21 cellular contexts compared by ENCODE assay signal in the genomic region with DNA sequence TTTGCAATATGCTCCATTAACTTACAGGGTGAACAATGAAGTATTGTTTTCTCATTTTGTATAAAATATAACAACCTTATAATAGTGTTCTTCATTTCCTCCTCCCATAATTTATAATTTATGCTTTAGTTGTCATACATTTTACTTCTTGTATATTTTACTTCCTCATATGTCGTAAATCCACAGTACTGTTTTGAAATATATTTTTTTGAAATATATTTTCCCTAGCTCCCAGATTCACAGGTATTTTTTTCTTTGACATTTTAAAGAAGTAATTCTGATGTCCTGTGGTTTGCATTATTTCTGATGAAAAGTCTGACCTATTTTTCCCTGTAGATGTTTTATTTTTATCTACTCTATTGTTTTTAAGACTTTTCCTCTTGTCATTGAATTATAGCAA. TPM values are rescaled to one million over a fixed set of nuclear protein-coding genes. Genes with fewer than 3 reads are reported as not detected.
DNase-seq lines count a peak whose midpoint lies in the region; ATAC-seq, FAIRE-seq and TF ChIP-seq lines count a peak whose summit lies in the region.
"Had no signal": no experiment of that assay in that cellular context is flagged by ENCODE, and none has a peak within 500 bp of the region (broad histone marks: within the 10 kb centered on the region; RNA-seq: fewer than 3 reads in every experiment).

No MANE protein-coding gene starts in this region.

- H3K4me2 ChIP-seq in A549 = no peak overlapping the region
- no peak overlapping the region for H3K4me2 ChIP-seq in PC-9
- H3K4me2 ChIP-seq: KMS-11 had no signal

- 94% methylated on average over 1 of the region's 1 CpG for WGBS in A549 (ENCODE audit: missing lambda C conversion rate)

- TF ChIP-seq EP300 in A549 (IDR thresholded peaks at IDR 0.05) = no peak

- CTCF ChIA-PET in A549 (lab: Yijun Ruan, JAX) (interaction anchor here (0.6 to 1.8 kb wide), 5 partner anchors 10 to 71 kb away, joined by 3 to 6 read pairs (median 4); no protein-coding TSS in a partner anchor), PC-9 (lab: Charles Lee) (no interaction called here)

- H3K79me2 ChIP-seq in PC-9 (ENCODE audit: low read depth) = peaks cover 56% of the 10 kb centered on the region

- DNase-seq in NOMO-1 treated with DMSO at 0.1 percent for 48 hours (lab: John Stamatoyannopoulos, UW; ENCODE audit: unreplicated experiment) = peak; percentile 74
- DNase-seq in NOMO-1 treated with dmso at 0.1 percent for 144 hours (lab: John Stamatoyannopoulos, UW; ENCODE audit: unreplicated experiment) = no peak
- no peak for DNase-seq in A549 (ENCODE audit: low read depth in 1 of 2, low spot score in 1 of 2)
- no peak for DNase-seq in PC-9
- DNase-seq in cerebellar nuclear complex (lab: John Stamatoyannopoulos, UW) = no peak
- no peak for DNase-seq in activated CD4-positive, CD25-positive, alpha-beta regulatory T cell (lab: John Stamatoyannopoulos, UW)
- DNase-seq: activated CD4-positive, alpha-beta T cell treated with anti-CD3 and anti-CD28 coated beads for 4 hours; activated naive CD8-positive, alpha-beta T cell treated with anti-CD3 and anti-CD28 coated beads, Interleukin-2, amount 10 ng/mL, durations not matched to agents 7 days and 5 days; CD8-positive, alpha-beta memory T cell; DMS53; NCI-H187; NCI-H2171 treated with DMSO at 0.1 percent for 48 hours; NCI-H524; T-helper 2 cell had no signal

- peaks cover 27% of the 10 kb centered on the region for H3K9me3 ChIP-seq in A549
- no peaks in the 10 kb centered on the region; the same call in none of the 2 replicates for H3K9me3 ChIP-seq in PC-9 (ENCODE audit: insufficient read depth, low read depth)
- H3K9me3 ChIP-seq: prostate gland had no signal

- FAIRE-seq in A549 (lab: Jason Lieb, UNC) (no peak), colon (lab: Jason Lieb, UNC) (peak; percentile 5)
- FAIRE-seq: HTR-8/SVneo had no signal

- no peak for TF ChIP-seq RAD21 in A549 (conservative IDR thresholded peaks at IDR 0.05 in 1 of 2, IDR thresholded peaks at IDR 0.05 in 1 of 2)

- POLR2A ChIA-PET in A549 (lab: Yijun Ruan, JAX) (interaction anchor here (4.7 kb wide), 1 partner anchor 78 kb away, joined by 23 read pairs; no protein-coding TSS in a partner anchor), PC-9 (lab: Charles Lee; ENCODE audit: unreplicated experiment) (no interaction called here)

- H3K4me1 ChIP-seq in A549 = peaks cover 70% of the 10 kb centered on the region
- peaks cover 80% of the 10 kb centered on the region for H3K4me1 ChIP-seq in PC-9 (replicated peaks; ENCODE audit: insufficient read depth)
- H3K4me1 ChIP-seq: prostate gland had no signal

- TF ChIP-seq POLR2A in A549 (IDR thresholded peaks at IDR 0.05; ENCODE audit: low read length) = no peak

- H3K9me2 ChIP-seq in PC-9 (ENCODE audit: insufficient read depth) = no peaks in the 10 kb centered on the region

- H3K4me3 ChIP-seq in A549 = no peak overlapping the region
- H3K4me3 ChIP-seq in PC-9 = no peak overlapping the region
- H3K4me3 ChIP-seq: lung, prostate gland had no signal

- H3K36me3 ChIP-seq in PC-9 (ENCODE audit: low read depth) = peaks cover 21% of the 10 kb centered on the region
- H3K36me3 ChIP-seq: prostate gland had no signal

- H3F3A ChIP-seq in PC-9 (ENCODE audit: insufficient read depth, low read depth) = peaks cover 53% of the 10 kb centered on the region

- ATAC-seq in A549 (no peak), GM18498 (IDR thresholded peaks at IDR 0.05; ENCODE audit: unreplicated experiment) (no peak)

- intact Hi-C loops in PC-9 (cut with micrococcal nuclease; ENCODE audit: unreplicated experiment) = no loop called here

- BruUV-seq in PC-9 (replicated peaks; lab: Mats Ljungman, UMichigan) = no TSS peak

- peak overlapping the region; percentile 95 to 98 for H3K27ac ChIP-seq in A549
- peak overlapping the region; percentile 99 for H3K27ac ChIP-seq in PC-9
- H3K27ac ChIP-seq: 22Rv1, KMS-11, prostate gland had no signal

- no peaks in the 10 kb centered on the region for H4K20me1 ChIP-seq in PC-9 (ENCODE audit: insufficient read depth)

- TF ChIP-seq CTCF in A549 (IDR thresholded peaks at IDR 0.05) = no peak
- no peak for TF ChIP-seq CTCF in PC-9 (conservative IDR thresholded peaks at IDR 0.05)

- H2AFZ ChIP-seq in PC-9 = no peak overlapping the region

- no peaks in the 10 kb centered on the region for H3K27me3 ChIP-seq in PC-9 (ENCODE audit: insufficient read depth, low read depth)

TF ChIP-seq in A549, 52 proteins besides CTCF, POLR2A, EP300 and RAD21 (continues in another document):
- TF ChIP-seq, protein P1, sequence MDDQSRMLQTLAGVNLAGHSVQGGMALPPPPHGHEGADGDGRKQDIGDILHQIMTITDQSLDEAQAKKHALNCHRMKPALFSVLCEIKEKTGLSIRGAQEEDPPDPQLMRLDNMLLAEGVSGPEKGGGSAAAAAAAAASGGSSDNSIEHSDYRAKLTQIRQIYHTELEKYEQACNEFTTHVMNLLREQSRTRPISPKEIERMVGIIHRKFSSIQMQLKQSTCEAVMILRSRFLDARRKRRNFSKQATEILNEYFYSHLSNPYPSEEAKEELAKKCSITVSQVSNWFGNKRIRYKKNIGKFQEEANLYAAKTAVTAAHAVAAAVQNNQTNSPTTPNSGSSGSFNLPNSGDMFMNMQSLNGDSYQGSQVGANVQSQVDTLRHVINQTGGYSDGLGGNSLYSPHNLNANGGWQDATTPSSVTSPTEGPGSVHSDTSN (IDR thresholded peaks at IDR 0.05) = no peak
- TF ChIP-seq TP53 (CRISPR knock-in tag; IDR thresholded peaks at IDR 0.05) (no peak), CEBPB (IDR thresholded peaks at IDR 0.05) (no peak), SREBF2 (IDR thresholded peaks at IDR 0.05) (no peak), HOXA7 (CRISPR knock-in tag; IDR thresholded peaks at IDR 0.05) (peak; percentile 71; the same call in 1 of the 2 replicates), CBX2 (IDR thresholded peaks at IDR 0.05; ENCODE audit: borderline replicate concordance, low read depth) (no peak), FOXS1 (CRISPR knock-in tag; IDR thresholded peaks at IDR 0.05) (peak; percentile 69; the same call in 1 of the 2 replicates), RARB (CRISPR knock-in tag; IDR thresholded peaks at IDR 0.05) (no peak), HDAC2 (IDR thresholded peaks at IDR 0.05) (no peak), KDM1A (IDR thresholded peaks at IDR 0.05; ENCODE audit: low read depth) (no peak), NPAS2 (CRISPR knock-in tag; IDR thresholded peaks at IDR 0.05; ENCODE audit: borderline replicate concordance) (no peak), NFE2L2 (conservative IDR thresholded peaks at IDR 0.05; ENCODE audit: low read length) (no peak)
- TF ChIP-seq, protein P2, sequence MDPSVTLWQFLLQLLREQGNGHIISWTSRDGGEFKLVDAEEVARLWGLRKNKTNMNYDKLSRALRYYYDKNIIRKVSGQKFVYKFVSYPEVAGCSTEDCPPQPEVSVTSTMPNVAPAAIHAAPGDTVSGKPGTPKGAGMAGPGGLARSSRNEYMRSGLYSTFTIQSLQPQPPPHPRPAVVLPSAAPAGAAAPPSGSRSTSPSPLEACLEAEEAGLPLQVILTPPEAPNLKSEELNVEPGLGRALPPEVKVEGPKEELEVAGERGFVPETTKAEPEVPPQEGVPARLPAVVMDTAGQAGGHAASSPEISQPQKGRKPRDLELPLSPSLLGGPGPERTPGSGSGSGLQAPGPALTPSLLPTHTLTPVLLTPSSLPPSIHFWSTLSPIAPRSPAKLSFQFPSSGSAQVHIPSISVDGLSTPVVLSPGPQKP (IDR thresholded peaks at IDR 0.05; ENCODE audit: low read depth, low read length) = no peak
- TF ChIP-seq, protein P3, sequence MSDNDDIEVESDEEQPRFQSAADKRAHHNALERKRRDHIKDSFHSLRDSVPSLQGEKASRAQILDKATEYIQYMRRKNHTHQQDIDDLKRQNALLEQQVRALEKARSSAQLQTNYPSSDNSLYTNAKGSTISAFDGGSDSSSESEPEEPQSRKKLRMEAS (IDR thresholded peaks at IDR 0.05) = no peak
- TF ChIP-seq, protein P4, sequence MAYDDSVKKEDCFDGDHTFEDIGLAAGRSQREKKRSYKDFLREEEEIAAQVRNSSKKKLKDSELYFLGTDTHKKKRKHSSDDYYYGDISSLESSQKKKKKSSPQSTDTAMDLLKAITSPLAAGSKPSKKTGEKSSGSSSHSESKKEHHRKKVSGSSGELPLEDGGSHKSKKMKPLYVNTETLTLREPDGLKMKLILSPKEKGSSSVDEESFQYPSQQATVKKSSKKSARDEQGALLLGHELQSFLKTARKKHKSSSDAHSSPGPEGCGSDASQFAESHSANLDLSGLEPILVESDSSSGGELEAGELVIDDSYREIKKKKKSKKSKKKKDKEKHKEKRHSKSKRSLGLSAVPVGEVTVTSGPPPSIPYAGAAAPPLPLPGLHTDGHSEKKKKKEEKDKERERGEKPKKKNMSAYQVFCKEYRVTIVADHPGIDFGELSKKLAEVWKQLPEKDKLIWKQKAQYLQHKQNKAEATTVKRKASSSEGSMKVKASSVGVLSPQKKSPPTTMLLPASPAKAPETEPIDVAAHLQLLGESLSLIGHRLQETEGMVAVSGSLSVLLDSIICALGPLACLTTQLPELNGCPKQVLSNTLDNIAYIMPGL (CRISPR knock-in tag; IDR thresholded peaks at IDR 0.05; ENCODE audit: borderline replicate concordance) = no peak
- TF ChIP-seq, protein P5, sequence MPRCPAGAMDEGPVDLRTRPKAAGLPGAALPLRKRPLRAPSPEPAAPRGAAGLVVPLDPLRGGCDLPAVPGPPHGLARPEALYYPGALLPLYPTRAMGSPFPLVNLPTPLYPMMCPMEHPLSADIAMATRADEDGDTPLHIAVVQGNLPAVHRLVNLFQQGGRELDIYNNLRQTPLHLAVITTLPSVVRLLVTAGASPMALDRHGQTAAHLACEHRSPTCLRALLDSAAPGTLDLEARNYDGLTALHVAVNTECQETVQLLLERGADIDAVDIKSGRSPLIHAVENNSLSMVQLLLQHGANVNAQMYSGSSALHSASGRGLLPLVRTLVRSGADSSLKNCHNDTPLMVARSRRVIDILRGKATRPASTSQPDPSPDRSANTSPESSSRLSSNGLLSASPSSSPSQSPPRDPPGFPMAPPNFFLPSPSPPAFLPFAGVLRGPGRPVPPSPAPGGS (IDR thresholded peaks at IDR 0.05) = no peak

RNA-seq across cellular contexts. Expression of a gene that starts 52.7 kb away (rescaled TPM):
- polyA plus RNA-seq in A549 (2011; rRNA removed) (638 and 726 TPM in 2 replicates), A549 (2017; fragmentation: RNase III; extraction: RNeasy Plus Mini Kit Qiagen cat#74134 plus additional on column Dnase treatment) (354 to 422 TPM (median 395 TPM) in 3 replicates)
- 95.8 and 122 TPM in 2 replicates for polyA plus RNA-seq in A549 (2012; cell fraction: cytosol; rRNA removed)
- 106 and 218 TPM in 2 replicates for polyA plus RNA-seq in A549 (2012; cell fraction: nucleus; rRNA removed)
- 969 and 1,130 TPM in 2 replicates for polyA minus RNA-seq in A549 (2011; rRNA and poly(A)+ RNA removed)
- total RNA-seq in PC-9 (2021) = 222 and 236 TPM in 2 replicates

RNA-seq across cellular contexts. Expression of a gene that starts 52.9 kb away (rescaled TPM):
- 169 and 171 TPM in 2 replicates for polyA plus RNA-seq in A549 (2011; rRNA removed)
- 94.6 and 108 TPM in 2 replicates for polyA plus RNA-seq in A549 (2012; cell fraction: cytosol; rRNA removed)
- polyA plus RNA-seq in A549 (2012; cell fraction: nucleus; rRNA removed) = 35.6 and 63.6 TPM in 2 replicates
- 109 to 114 TPM (median 111 TPM) in 3 replicates for polyA plus RNA-seq in A549 (2017; fragmentation: RNase III; extraction: RNeasy Plus Mini Kit Qiagen cat#74134 plus additional on column Dnase treatment)
- polyA minus RNA-seq in A549 (2011; rRNA and poly(A)+ RNA removed) = 53.6 and 71.5 TPM in 2 replicates
- 23.3 and 25.9 TPM in 2 replicates for total RNA-seq in PC-9 (2021)
